8 cellular contexts compared by ENCODE assay signal in genomic region chr1:225467193-225468020, GRCh38. TPM values are rescaled to one million over a fixed set of nuclear protein-coding genes. Genes with fewer than 3 reads are reported as not detected.
DNase-seq lines count a peak whose midpoint lies in the region; ATAC-seq and TF ChIP-seq lines count a peak whose summit lies in the region.

No MANE protein-coding gene starts in this region.

- no peak overlapping the region for H2BK5ac ChIP-seq in mesendoderm (ENCODE audit: low read length)

- H2AK5ac ChIP-seq in mesendoderm (ENCODE audit: low read length), result no peak overlapping the region

- H3K9ac ChIP-seq in SU-DHL-6 (ENCODE audit: low read length), result peak overlapping the region; percentile 72
- H3K9ac ChIP-seq in mesendoderm (ENCODE audit: low read length), result no peak overlapping the region

- H3K36me3 ChIP-seq in SU-DHL-6 (ENCODE audit: low read length) (no peaks in the 10 kb centered on the region), mesendoderm (ENCODE audit: control insufficient read depth, insufficient read depth, low read length) (no peaks in the 10 kb centered on the region), MG63 (no peaks in the 10 kb centered on the region)

- no peaks in the 10 kb centered on the region for H3K27me3 Mint-ChIP-seq in activated naive CD8-positive, alpha-beta T cell treated with anti-CD3 and anti-CD28 coated beads for 36 hours
- no peaks in the 10 kb centered on the region for H3K27me3 Mint-ChIP-seq in stimulated activated memory B cell treated with anti-CD40 and anti-IgM and Interleukin-4, amounts not matched to agents 10 μg/mL and 1 μg/mL and 100 μg/mL, for 72 hours

- no peaks in the 10 kb centered on the region for H4K20me1 ChIP-seq in SU-DHL-6 (ENCODE audit: low read depth, low read length)

- no peaks in the 10 kb centered on the region for H3K79me1 ChIP-seq in mesendoderm (ENCODE audit: low read length)

- no peaks in the 10 kb centered on the region for H3K27me3 ChIP-seq in SU-DHL-6 (ENCODE audit: low read length)
- no peaks in the 10 kb centered on the region for H3K27me3 ChIP-seq in mesendoderm (ENCODE audit: insufficient read depth, low read length, poor library complexity)
- no peaks in the 10 kb centered on the region for H3K27me3 ChIP-seq in MG63

- H3K9me3 ChIP-seq in SU-DHL-6 (ENCODE audit: insufficient read depth, low read length) (no peaks in the 10 kb centered on the region), MG63 (no peaks in the 10 kb centered on the region)

- no peaks in the 10 kb centered on the region for H3K36me3 Mint-ChIP-seq in activated naive CD8-positive, alpha-beta T cell treated with anti-CD3 and anti-CD28 coated beads for 36 hours
- H3K36me3 Mint-ChIP-seq in stimulated activated memory B cell treated with anti-CD40 and anti-IgM and Interleukin-4, amounts not matched to agents 10 μg/mL and 1 μg/mL and 100 μg/mL, for 72 hours, result no peaks in the 10 kb centered on the region

- peak overlapping the region; percentile 76 for H3K27ac ChIP-seq in SU-DHL-6 (ENCODE audit: low read depth, low read length)
- no peak overlapping the region for H3K27ac ChIP-seq in mesendoderm (ENCODE audit: low read depth, low read length)

- H3K4me1 Mint-ChIP-seq in activated naive CD8-positive, alpha-beta T cell treated with anti-CD3 and anti-CD28 coated beads for 36 hours, result peaks cover 16% of the 10 kb centered on the region
- peaks cover 52% of the 10 kb centered on the region for H3K4me1 Mint-ChIP-seq in stimulated activated memory B cell treated with anti-CD40 and anti-IgM and Interleukin-4, amounts not matched to agents 10 μg/mL and 1 μg/mL and 100 μg/mL, for 72 hours

- H3K9me2 ChIP-seq in SU-DHL-6 (replicated peaks; ENCODE audit: insufficient read depth, low read length), result no peaks in the 10 kb centered on the region

- peak overlapping the region; percentile 98 for H3K27ac Mint-ChIP-seq in activated naive CD8-positive, alpha-beta T cell treated with anti-CD3 and anti-CD28 coated beads for 36 hours
- H3K27ac Mint-ChIP-seq in stimulated activated memory B cell treated with anti-CD40 and anti-IgM and Interleukin-4, amounts not matched to agents 10 μg/mL and 1 μg/mL and 100 μg/mL, for 72 hours, result peak overlapping the region; percentile 98

- H2BK15ac ChIP-seq in mesendoderm (replicated peaks; ENCODE audit: low read depth), result no peak overlapping the region

- H3K4me3 Mint-ChIP-seq in activated naive CD8-positive, alpha-beta T cell treated with anti-CD3 and anti-CD28 coated beads for 36 hours, result peak overlapping the region; percentile 89
- H3K4me3 Mint-ChIP-seq in stimulated activated memory B cell treated with anti-CD40 and anti-IgM and Interleukin-4, amounts not matched to agents 10 μg/mL and 1 μg/mL and 100 μg/mL, for 72 hours, result peak overlapping the region; percentile 87

- H2BK120ac ChIP-seq in mesendoderm (ENCODE audit: low read depth, low read length), result no peak overlapping the region

- H3F3A ChIP-seq in SU-DHL-6 (ENCODE audit: insufficient read depth), result no peaks in the 10 kb centered on the region; the same call in 1 of the 2 replicates

- H3K9me3 Mint-ChIP-seq in activated naive CD8-positive, alpha-beta T cell treated with anti-CD3 and anti-CD28 coated beads for 36 hours, result no peaks in the 10 kb centered on the region
- no peaks in the 10 kb centered on the region for H3K9me3 Mint-ChIP-seq in stimulated activated memory B cell treated with anti-CD40 and anti-IgM and Interleukin-4, amounts not matched to agents 10 μg/mL and 1 μg/mL and 100 μg/mL, for 72 hours

- peak overlapping the region; percentile 75 for H2AFZ ChIP-seq in SU-DHL-6 (ENCODE audit: low read depth, low read length, severe bottlenecking)

- H3K4ac ChIP-seq in mesendoderm (ENCODE audit: low read depth, low read length), result no peak overlapping the region

- H3K79me2 ChIP-seq in SU-DHL-6 (ENCODE audit: insufficient read depth, low read length) (no peaks in the 10 kb centered on the region), mesendoderm (ENCODE audit: control insufficient read depth, insufficient read depth, low read length) (no peaks in the 10 kb centered on the region)

- peaks cover 2% of the 10 kb centered on the region for H3K4me1 ChIP-seq in mesendoderm (ENCODE audit: control insufficient read depth, low read depth, low read length)

- H3K56ac ChIP-seq in mesendoderm (ENCODE audit: low read length), result peak overlapping the region; percentile 34

- H3K23ac ChIP-seq in mesendoderm (ENCODE audit: low read length), result no peak overlapping the region

- no CpG with 5 or more reads among the region's 26 CpGs for WGBS in mesendoderm (ENCODE audit: extremely low coverage, insufficient coverage, low lambda C conversion rate)

- H3K4me3 ChIP-seq in SU-DHL-6 (ENCODE audit: insufficient read depth, low read length, poor library complexity, severe bottlenecking) (peak overlapping the region; percentile 58), mesendoderm (ENCODE audit: low read length) (no peak overlapping the region), MG63 (no peak overlapping the region)

- H4K5ac ChIP-seq in mesendoderm (ENCODE audit: low read length), result no peak overlapping the region

- H3K18ac ChIP-seq in mesendoderm (ENCODE audit: low read length), result no peak overlapping the region

- H4K8ac ChIP-seq in mesendoderm (ENCODE audit: low read depth, low read length), result no peak overlapping the region

- ATAC-seq in GM18861 (IDR thresholded peaks at IDR 0.05; ENCODE audit: unreplicated experiment) (peak; percentile 86), HG03064 (IDR thresholded peaks at IDR 0.05; ENCODE audit: low read depth, unreplicated experiment) (peak; percentile 96)
- peak; percentile 96 for ATAC-seq in stimulated activated memory B cell treated with anti-CD40 and anti-IgM and Interleukin-4, amounts not matched to agents 10 μg/mL and 1 μg/mL and 100 μg/mL, for 72 hours

- no peak for TF ChIP-seq CTCF in SU-DHL-6 (IDR thresholded peaks at IDR 0.05; ENCODE audit: insufficient read depth, low read length, poor library complexity, severe bottlenecking)

- peak overlapping the region; percentile 64 for H3K4me2 ChIP-seq in SU-DHL-6 (ENCODE audit: low read depth, low read length, poor library complexity, severe bottlenecking)
- H3K4me2 ChIP-seq in mesendoderm (ENCODE audit: low read length), result no peak overlapping the region

- peak; percentile 82 for DNase-seq in activated naive CD8-positive, alpha-beta T cell treated with anti-CD3 and anti-CD28 coated beads for 36 hours
- no peak for DNase-seq in mesendoderm
- no peak for DNase-seq in NCI-H1092 (lab: John Stamatoyannopoulos, UW)
- no peak for DNase-seq in MG63

RNA-seq across cellular contexts. Expression of gene LBR, which starts 39.6 kb away (rescaled TPM):
- 100 to 1,000 TPM; 128 to 140 TPM for total RNA-seq in activated naive CD8-positive, alpha-beta T cell treated with anti-CD3 and anti-CD28 coated beads for 36 hours
- 189 TPM for polyA plus RNA-seq in mesendoderm (2013, experiment 1 of 2)
- 189 TPM for polyA plus RNA-seq in mesendoderm (2013, experiment 2 of 2)
- total RNA-seq in MG63 (2014; rRNA removed; shearing (Covaris generic); ENCODE audit: low replicate concordance), result 21.9 and 42.3 TPM in 2 replicates
